ENCODE assay signal across 8 cellular contexts in the genomic region with DNA sequence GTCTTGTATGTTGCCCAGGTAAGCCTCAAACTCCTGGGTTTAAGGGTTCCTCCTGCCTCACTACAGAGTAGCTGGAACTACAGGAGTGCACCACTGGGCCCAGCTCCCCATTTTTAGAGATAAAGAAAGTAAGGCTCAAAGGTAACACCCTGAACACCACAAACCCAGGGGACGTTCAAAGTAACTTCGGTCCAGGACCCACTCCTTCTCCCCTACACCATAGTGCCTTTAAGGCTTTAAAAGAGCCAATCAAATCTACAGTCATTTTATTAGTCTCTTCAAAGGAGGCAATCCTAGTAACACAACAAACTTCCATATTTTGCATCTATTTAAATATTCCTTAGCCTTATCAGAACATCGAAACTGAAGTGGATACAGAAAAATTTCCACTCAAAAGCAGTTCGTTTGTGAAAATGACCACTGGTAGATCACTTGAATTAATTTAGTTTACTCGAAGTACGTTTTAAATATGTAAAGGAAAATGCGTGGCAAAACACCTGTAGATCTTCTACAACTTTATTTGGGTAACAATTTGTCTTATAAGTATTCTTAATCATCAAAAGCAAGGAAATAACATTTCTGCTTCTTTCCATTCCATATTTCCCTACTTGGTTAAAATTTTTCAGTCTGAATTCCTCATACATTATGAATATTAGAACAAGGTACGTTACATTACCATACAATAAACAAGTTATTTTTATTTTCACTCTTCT. TPM values are rescaled to one million over a fixed set of nuclear protein-coding genes. Genes with fewer than 3 reads are reported as not detected.
DNase-seq lines count a peak whose midpoint lies in the region; ATAC-seq and TF ChIP-seq lines count a peak whose summit lies in the region.

No MANE protein-coding gene starts in this region.

- H3K36me3 ChIP-seq in MM.1S (replicated peaks; ENCODE audit: insufficient read depth, low read length) (no peaks in the 10 kb centered on the region), brain microvascular endothelial cell (replicated peaks) (no peaks in the 10 kb centered on the region), vagina (no peaks in the 10 kb centered on the region)

- H3K4me3 ChIP-seq in MM.1S (ENCODE audit: low read length) (peak overlapping the region; percentile 88), brain microvascular endothelial cell (ENCODE audit: low read depth, low read length) (peak overlapping the region; percentile 58), vagina (peak overlapping the region; percentile 81 to 99)

- peak overlapping the region; percentile 54 for H3K4me2 ChIP-seq in MM.1S (ENCODE audit: low read depth, low read length)

- H3K9me3 ChIP-seq in MM.1S (replicated peaks; ENCODE audit: insufficient read depth, low read length), result no peaks in the 10 kb centered on the region
- H3K9me3 ChIP-seq in vagina, result no peaks in the 10 kb centered on the region

- peaks cover 61% of the 10 kb centered on the region for H3K79me2 ChIP-seq in MM.1S (ENCODE audit: low read length)

- H4K20me1 ChIP-seq in MM.1S (ENCODE audit: insufficient read depth, low read length), result peaks cover 11% of the 10 kb centered on the region

- ATAC-seq in HG03342 (IDR thresholded peaks at IDR 0.05; ENCODE audit: unreplicated experiment), result no peak
- ATAC-seq in GM21737 (IDR thresholded peaks at IDR 0.05; ENCODE audit: unreplicated experiment), result no peak

- no peaks in the 10 kb centered on the region for H3K9me2 ChIP-seq in MM.1S (replicated peaks; ENCODE audit: insufficient read depth, low read length)

- H3F3A ChIP-seq in MM.1S (ENCODE audit: insufficient read depth, low read length), result peaks cover 14% of the 10 kb centered on the region

- peak overlapping the region; percentile 86 for H3K9ac ChIP-seq in MM.1S (ENCODE audit: low read length)

- intact Hi-C loops in vagina (cut with DNase I), result loop anchor here (5.0 to 10.0 kb wide), 4 partner anchors 112 to 676 kb away; partner anchors contain the start of genes NCK1 and PCCB

- peak; percentile 6 for DNase-seq in DMS79 (lab: John Stamatoyannopoulos, UW)
- DNase-seq in MM.1S, result peak; percentile 27
- no peak for DNase-seq in brain microvascular endothelial cell
- peak; percentile 46 for DNase-seq in medulla oblongata (ENCODE audit: extremely low spot score)
- DNase-seq in vagina (ENCODE audit: extremely low spot score in 2 of 2), result no peak
- DNase-seq in HCEC 1CT, result no peak

- no peak for TF ChIP-seq POLR2A in vagina (IDR thresholded peaks at IDR 0.05)

- H3K27ac ChIP-seq in MM.1S (ENCODE audit: low read length) (peak overlapping the region; percentile 96; the same call in 1 of the 2 replicates), brain microvascular endothelial cell (peak overlapping the region; percentile 95), vagina (peak overlapping the region; percentile 99)

- TF ChIP-seq CTCF in MM.1S (IDR thresholded peaks at IDR 0.05; ENCODE audit: low read length) (no peak), brain microvascular endothelial cell (IDR thresholded peaks at IDR 0.05; ENCODE audit: low read depth, low read length, missing control alignments) (no peak), vagina (IDR thresholded peaks at IDR 0.05) (no peak)

- H2AFZ ChIP-seq in MM.1S (ENCODE audit: low read length), result no peak overlapping the region

- H3K27me3 ChIP-seq in MM.1S (replicated peaks; ENCODE audit: insufficient read depth, low read length), result no peaks in the 10 kb centered on the region
- H3K27me3 ChIP-seq in brain microvascular endothelial cell (replicated peaks), result no peaks in the 10 kb centered on the region
- no peaks in the 10 kb centered on the region for H3K27me3 ChIP-seq in vagina

- H3K4me1 ChIP-seq in MM.1S (ENCODE audit: low read length) (peaks cover 13% of the 10 kb centered on the region), vagina (peaks cover 63% of the 10 kb centered on the region)

- in situ Hi-C loops in brain microvascular endothelial cell (cut with HindIII; ENCODE audit: low pct_ligation_motif_present, low sequenced_read_pairs), result no loop called here

RNA-seq across cellular contexts. Expression of gene STAG1, which starts 1.8 kb away (rescaled TPM):
- total RNA-seq in vagina, result 44.7 TPM

Comparison
In these comparisons a context has a peak if more than half of its experiments do, and no peak if none do; other contexts are left out.
1. DNase-seq: peak in DMS79 (single experiment), MM.1S (single experiment) and medulla oblongata (single experiment); none in brain microvascular endothelial cell (single experiment), vagina (0 of 2) and HCEC 1CT (single experiment).
2. Peak in every context shown above with its lines, with median percentiles within 50 percentile points of each other: H3K27ac ChIP-seq and H3K4me3 ChIP-seq.